26 cellular contexts compared by ENCODE assay signal in the genomic region with DNA sequence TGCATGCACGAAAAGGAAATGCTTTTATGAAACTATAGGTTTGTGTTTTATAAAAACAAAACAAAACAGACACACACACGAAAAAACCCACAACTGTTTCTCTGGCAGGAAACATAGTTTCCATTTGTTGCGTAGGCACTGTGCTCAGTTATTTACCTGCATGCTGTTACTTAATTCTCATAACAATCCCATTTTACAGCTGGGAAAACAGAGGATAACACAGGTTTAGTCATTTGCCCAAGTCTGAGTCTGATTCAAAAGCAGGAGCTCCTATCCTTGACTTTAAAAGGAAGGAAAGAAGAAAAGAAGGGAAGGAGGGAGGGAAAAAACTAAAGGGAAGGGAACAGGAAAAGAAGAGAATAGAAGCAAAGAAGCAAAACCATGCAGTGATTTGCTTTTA.
"Had no signal": no experiment of that assay in that cellular context is flagged by ENCODE, and none has a peak within 500 bp of the region (broad histone marks: within the 10 kb centered on the region; RNA-seq: fewer than 3 reads in every experiment).

No MANE protein-coding gene starts in this region.

- H3K4me3 ChIP-seq: heart right ventricle, hepatocyte, lower lobe of right lung, ovary, sigmoid colon, smooth muscle cell, tibial nerve, vagina had no signal

- H3K9me3 Mint-ChIP-seq: naive B cell; natural killer cell; nephron progenitor cell; stimulated activated memory B cell treated with anti-CD40 and anti-IgM and Interleukin-4, amounts not matched to agents 10 μg/mL and 1 μg/mL and 100 μg/mL, for 72 hours; stimulated activated naive CD8-positive, alpha-beta T cell treated with anti-CD3 and anti-CD28 coated beads, Interleukin-15, amount 100 ng/mL, for 72 hours; type B pancreatic cell had no signal

- H3K4me2 ChIP-seq: hepatocyte, smooth muscle cell had no signal

- ATAC-seq: left lobe of liver; lower lobe of right lung; natural killer cell; stimulated activated memory B cell treated with anti-CD40 and anti-IgM and Interleukin-4, amounts not matched to agents 10 μg/mL and 1 μg/mL and 100 μg/mL, for 72 hours; stimulated activated naive CD8-positive, alpha-beta T cell treated with anti-CD3 and anti-CD28 coated beads, Interleukin-15, amount 100 ng/mL, for 72 hours had no signal

- H3K79me2 ChIP-seq: hepatocyte had no signal

- H3K27ac ChIP-seq: hepatocyte, lower lobe of right lung, ovary, sigmoid colon, tibial nerve, vagina had no signal

- H3K36me3 ChIP-seq: heart right ventricle, lower lobe of right lung, ovary, sigmoid colon, tibial nerve, vagina had no signal

- H3K4me1 ChIP-seq: lower lobe of right lung, sigmoid colon, tibial nerve, vagina had no signal

- H3K36me3 Mint-ChIP-seq: naive B cell; natural killer cell; stimulated activated memory B cell treated with anti-CD40 and anti-IgM and Interleukin-4, amounts not matched to agents 10 μg/mL and 1 μg/mL and 100 μg/mL, for 72 hours; type B pancreatic cell had no signal

- H3K4me3 Mint-ChIP-seq: naive B cell; natural killer cell; nephron progenitor cell; stimulated activated memory B cell treated with anti-CD40 and anti-IgM and Interleukin-4, amounts not matched to agents 10 μg/mL and 1 μg/mL and 100 μg/mL, for 72 hours; stimulated activated naive CD8-positive, alpha-beta T cell treated with anti-CD3 and anti-CD28 coated beads, Interleukin-15, amount 100 ng/mL, for 72 hours; type B pancreatic cell had no signal

- H3K27me3 ChIP-seq: heart right ventricle, hepatocyte, ovary, sigmoid colon, tibial nerve, vagina had no signal

- H3K27me3 Mint-ChIP-seq: progenitor cell of endocrine pancreas had no signal

- FAIRE-seq: keratinocyte had no signal

- DNase-seq: kidney glomerular epithelial cell; lower lobe of right lung; mammary epithelial cell; mesenchymal stem cell; naive B cell; natural killer cell; nephron progenitor cell; ovary; retina; sigmoid colon; stimulated activated CD4-positive, alpha-beta T cell treated with anti-CD3 and anti-CD28 coated beads, Interleukin-1b, Interleukin-23, amount 100 ng/mL, for 48 hours; stimulated activated CD4-positive, alpha-beta T cell treated with anti-CD3 and anti-CD28 coated beads, Interleukin-2, amount 100 ng/mL, for 48 hours; stimulated activated CD4-positive, alpha-beta T cell treated with anti-CD3 and anti-CD28 coated beads, Interleukin-4, amount 100 ng/mL, for 4 hours; stimulated activated CD8-positive, alpha-beta memory T cell treated with anti-CD3 and anti-CD28 coated beads, Interleukin-4, amount 100 ng/mL, for 48 hours; stimulated activated naive CD4-positive, alpha-beta T cell treated with Interleukin-2 at 50 U/mL for 16 hours; stimulated activated naive CD8-positive, alpha-beta T cell treated with anti-CD3 and anti-CD28 coated beads, Interleukin-15, amount 100 ng/mL, for 72 hours had no signal

- H3K4me1 Mint-ChIP-seq: naive B cell; natural killer cell; nephron progenitor cell; stimulated activated memory B cell treated with anti-CD40 and anti-IgM and Interleukin-4, amounts not matched to agents 10 μg/mL and 1 μg/mL and 100 μg/mL, for 72 hours; stimulated activated naive CD8-positive, alpha-beta T cell treated with anti-CD3 and anti-CD28 coated beads, Interleukin-15, amount 100 ng/mL, for 72 hours had no signal

- H3K9me3 ChIP-seq: heart right ventricle, lower lobe of right lung, ovary, sigmoid colon, tibial nerve, vagina had no signal

- H3K27ac Mint-ChIP-seq: naive B cell; natural killer cell; nephron progenitor cell; progenitor cell of endocrine pancreas; stimulated activated memory B cell treated with anti-CD40 and anti-IgM and Interleukin-4, amounts not matched to agents 10 μg/mL and 1 μg/mL and 100 μg/mL, for 72 hours; stimulated activated naive CD8-positive, alpha-beta T cell treated with anti-CD3 and anti-CD28 coated beads, Interleukin-15, amount 100 ng/mL, for 72 hours; type B pancreatic cell had no signal

- H2AFZ ChIP-seq: hepatocyte had no signal
